Comparison of ENCODE assay signal across 10 cellular contexts in the genomic region with DNA sequence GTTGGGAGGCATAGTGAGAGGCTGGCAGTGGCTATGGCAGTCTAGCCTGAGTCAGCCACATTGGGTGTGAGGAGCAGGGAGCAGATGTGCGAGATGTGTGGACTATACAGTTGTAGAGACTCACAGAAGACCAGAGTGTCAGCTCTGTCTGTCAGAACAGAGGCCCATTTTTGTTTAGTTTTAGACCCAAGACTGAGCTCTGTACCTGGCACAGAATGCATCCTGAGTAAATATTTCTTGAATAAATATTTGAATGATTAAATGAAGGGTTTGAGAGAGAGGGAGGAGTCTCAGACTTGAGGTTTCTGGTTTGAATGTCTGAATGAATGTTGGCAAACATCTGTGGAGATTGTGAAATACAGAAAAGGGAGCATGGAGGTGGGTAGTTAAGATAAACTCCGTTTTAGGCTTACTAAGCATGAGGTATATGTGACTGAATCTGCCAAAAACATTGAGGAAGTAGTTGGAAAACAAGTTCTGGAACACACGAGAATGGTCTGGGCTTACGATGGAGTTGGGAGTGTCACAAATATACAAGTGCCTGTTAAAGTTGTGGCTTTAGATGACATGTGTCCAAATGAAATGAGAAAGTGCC. TPM values are rescaled to one million over a fixed set of nuclear protein-coding genes. Genes with fewer than 3 reads are reported as not detected.
DNase-seq lines count a peak whose midpoint lies in the region; ATAC-seq, FAIRE-seq and TF ChIP-seq lines count a peak whose summit lies in the region.
"Had no signal": no experiment of that assay in that cellular context is flagged by ENCODE, and none has a peak within 500 bp of the region (broad histone marks: within the 10 kb centered on the region; RNA-seq: fewer than 3 reads in every experiment).

No MANE protein-coding gene starts in this region.

- CTCF ChIA-PET in HEK293 (lab: Yijun Ruan, JAX) = interaction anchor here (0.7 kb wide), 1 partner anchor 591 kb away, joined by 3 read pairs; no protein-coding TSS in a partner anchor

- H3K9ac ChIP-seq in liver (ENCODE audit: low read depth in 1 of 2, low read length in 2 of 2) (peak overlapping the region in 1 of 2 donors; percentile 20), kidney (ENCODE audit: low read length in 2 of 2) (no peak overlapping the region)

- peaks cover 22 to 40% of the 10 kb centered on the region in 2 experiments for H3K36me3 ChIP-seq in HEK293 (ENCODE audit: control insufficient read depth in 2 of 2, insufficient read depth in 1 of 2, low read length in 2 of 2)
- H3K36me3 ChIP-seq in liver (ENCODE audit: control insufficient read depth in 4 of 4, insufficient read depth in 3 of 4, low read depth in 1 of 4, low read length in 3 of 4) = peaks cover 0 to 14% (median 6%) of the 10 kb centered on the region in 4 donors
- H3K36me3 ChIP-seq in kidney (ENCODE audit: control insufficient read depth in 1 of 2, insufficient read depth in 2 of 2, low read length in 2 of 2) = peaks cover 4 to 11% of the 10 kb centered on the region in 2 donors

- POLR2A ChIA-PET in HEK293 (lab: Yijun Ruan, JAX) = interaction anchor here (0.8 to 0.9 kb wide), 2 partner anchors 23 to 59 kb away, joined by 3 read pairs; a partner anchor contains a TSS

- H3K27me3 ChIP-seq in liver (ENCODE audit: control insufficient read depth in 4 of 4, insufficient read depth in 4 of 4, low read length in 3 of 4) = no peaks in the 10 kb centered on the region

- intact Hi-C loops in kidney (cut with DNase I) = no loop called here

- WGBS in liver = 19% methylated on average over 4 of the region's 4 CpGs

- no peak for TF ChIP-seq RAD21 in liver (IDR thresholded peaks at IDR 0.05)

- H3K27ac ChIP-seq in 22Rv1 (peak overlapping the region; percentile 88), HEK293 (ENCODE audit: extremely low read depth, low read depth, low read length) (peak overlapping the region; percentile 37; the same call in 1 of the 2 replicates), liver (ENCODE audit: low read depth in 1 of 2, low read length in 2 of 2) (peak overlapping the region; percentile 38 to 65), kidney (ENCODE audit: low read depth in 2 of 2, low read length in 2 of 2) (peak overlapping the region in 1 of 2 donors; percentile 69)
- H3K27ac ChIP-seq: SK-N-MC had no signal

- no peak for FAIRE-seq in kidney (lab: Jason Lieb, UNC)
- FAIRE-seq: endothelial cell of umbilical vein had no signal

- H3K4me1 ChIP-seq in HEK293 (ENCODE audit: control insufficient read depth, insufficient read depth, low read length) (peaks cover 27% of the 10 kb centered on the region), liver (ENCODE audit: control insufficient read depth in 4 of 4, insufficient read depth in 4 of 4, low read length in 3 of 4) (peaks cover 11 to 43% (median 36%) of the 10 kb centered on the region in 4 donors), kidney (ENCODE audit: control insufficient read depth in 1 of 2, insufficient read depth in 1 of 2, low read depth in 1 of 2, low read length in 2 of 2) (peaks cover 8 to 25% of the 10 kb centered on the region in 2 donors)

- H3K4me3 ChIP-seq in HEK293 (ENCODE audit: low read depth, low read length) (no peak overlapping the region), liver (ENCODE audit: low read depth in 1 of 3, low read length in 3 of 3) (no peak overlapping the region), kidney (ENCODE audit: low read length in 2 of 2) (no peak overlapping the region)
- H3K4me3 ChIP-seq: SK-N-MC had no signal

- TF ChIP-seq CTCF in 22Rv1 (IDR thresholded peaks at IDR 0.05) = no peak
- no peak for TF ChIP-seq CTCF in HEK293 (tag by site-specific recombination; IDR thresholded peaks at IDR 0.05)
- no peak for TF ChIP-seq CTCF in liver (IDR thresholded peaks at IDR 0.05; ENCODE audit: low read depth, low read length, missing input control)
- no peak for TF ChIP-seq CTCF in kidney (IDR thresholded peaks at IDR 0.05; ENCODE audit: borderline replicate concordance, extremely low read depth, insufficient read depth)

- DNase-seq in amniotic epithelial cell (ENCODE audit: low read depth) = peak; percentile 95
- no peak for DNase-seq in kidney
- no peak for DNase-seq in SHP77 (lab: John Stamatoyannopoulos, UW)
- DNase-seq in effector CD8-positive, alpha-beta T cell (lab: John Stamatoyannopoulos, UW) = no peak

- no peak for ATAC-seq in HG02852 (IDR thresholded peaks at IDR 0.05; ENCODE audit: unreplicated experiment)

- H3K9me3 ChIP-seq in HEK293 (ENCODE audit: control insufficient read depth, insufficient read depth, low read depth, low read length) (no peaks in the 10 kb centered on the region), liver (ENCODE audit: control insufficient read depth in 4 of 4, low read length in 3 of 4) (no peaks in the 10 kb centered on the region), kidney (ENCODE audit: control insufficient read depth in 1 of 2, low read length in 2 of 2) (no peaks in the 10 kb centered on the region)

TF ChIP-seq in HEK293, 187 proteins besides CTCF, POLR2A, EP300 and RAD21 (continues in another document):
- no peak for TF ChIP-seq ZNF544 (tag by site-specific recombination; IDR thresholded peaks at IDR 0.05)
- TF ChIP-seq ZNF394 (tag by site-specific recombination; IDR thresholded peaks at IDR 0.05; ENCODE audit: borderline replicate concordance) = no peak
- no peak for TF ChIP-seq ZNF707 (tag by site-specific recombination; IDR thresholded peaks at IDR 0.05)
- TF ChIP-seq, protein P1, sequence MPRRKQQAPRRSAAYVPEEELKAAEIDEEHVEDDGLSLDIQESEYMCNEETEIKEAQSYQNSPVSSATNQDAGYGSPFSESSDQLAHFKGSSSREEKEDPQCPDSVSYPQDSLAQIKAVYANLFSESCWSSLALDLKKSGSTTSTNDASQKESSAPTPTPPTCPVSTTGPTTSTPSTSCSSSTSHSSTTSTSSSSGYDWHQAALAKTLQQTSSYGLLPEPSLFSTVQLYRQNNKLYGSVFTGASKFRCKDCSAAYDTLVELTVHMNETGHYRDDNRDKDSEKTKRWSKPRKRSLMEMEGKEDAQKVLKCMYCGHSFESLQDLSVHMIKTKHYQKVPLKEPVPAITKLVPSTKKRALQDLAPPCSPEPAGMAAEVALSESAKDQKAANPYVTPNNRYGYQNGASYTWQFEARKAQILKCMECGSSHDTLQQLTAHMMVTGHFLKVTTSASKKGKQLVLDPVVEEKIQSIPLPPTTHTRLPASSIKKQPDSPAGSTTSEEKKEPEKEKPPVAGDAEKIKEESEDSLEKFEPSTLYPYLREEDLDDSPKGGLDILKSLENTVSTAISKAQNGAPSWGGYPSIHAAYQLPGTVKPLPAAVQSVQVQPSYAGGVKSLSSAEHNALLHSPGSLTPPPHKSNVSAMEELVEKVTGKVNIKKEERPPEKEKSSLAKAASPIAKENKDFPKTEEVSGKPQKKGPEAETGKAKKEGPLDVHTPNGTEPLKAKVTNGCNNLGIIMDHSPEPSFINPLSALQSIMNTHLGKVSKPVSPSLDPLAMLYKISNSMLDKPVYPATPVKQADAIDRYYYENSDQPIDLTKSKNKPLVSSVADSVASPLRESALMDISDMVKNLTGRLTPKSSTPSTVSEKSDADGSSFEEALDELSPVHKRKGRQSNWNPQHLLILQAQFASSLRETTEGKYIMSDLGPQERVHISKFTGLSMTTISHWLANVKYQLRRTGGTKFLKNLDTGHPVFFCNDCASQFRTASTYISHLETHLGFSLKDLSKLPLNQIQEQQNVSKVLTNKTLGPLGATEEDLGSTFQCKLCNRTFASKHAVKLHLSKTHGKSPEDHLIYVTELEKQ (tag by site-specific recombination; IDR thresholded peaks at IDR 0.05; ENCODE audit: borderline replicate concordance) = no peak

TF ChIP-seq in liver, 16 proteins besides CTCF, POLR2A, EP300 and RAD21:
- TF ChIP-seq RXRA (IDR thresholded peaks at IDR 0.05) (no peak), GABPA (IDR thresholded peaks at IDR 0.05 in 1 of 2, conservative IDR thresholded peaks at IDR 0.05 in 1 of 2) (no peak), HNF4G (IDR thresholded peaks at IDR 0.05) (no peak), FOXA2 (IDR thresholded peaks at IDR 0.05) (no peak), YY1 (IDR thresholded peaks at IDR 0.05) (peak; percentile 32), EGR1 (IDR thresholded peaks at IDR 0.05; ENCODE audit: low read depth in 2 of 2) (no peak), NR2F2 (IDR thresholded peaks at IDR 0.05) (no peak)
- TF ChIP-seq, protein P2, sequence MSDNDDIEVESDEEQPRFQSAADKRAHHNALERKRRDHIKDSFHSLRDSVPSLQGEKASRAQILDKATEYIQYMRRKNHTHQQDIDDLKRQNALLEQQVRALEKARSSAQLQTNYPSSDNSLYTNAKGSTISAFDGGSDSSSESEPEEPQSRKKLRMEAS (IDR thresholded peaks at IDR 0.05) = no peak

RNA-seq across cellular contexts. Expression of a gene that starts 3.6 kb away (rescaled TPM):
- total RNA-seq in liver (10 to 100 TPM; 14.6 to 16.0 TPM), kidney (65.2 TPM)
- polyA plus RNA-seq in liver (10 to 100 TPM; 10.1 to 10.6 TPM), kidney (ENCODE audit: insufficient read depth, low read depth, low replicate concordance) (13.3 TPM)

RNA-seq across cellular contexts. Expression of a gene that starts 23.5 kb away (rescaled TPM):
- total RNA-seq in liver (10 to 100 TPM; 19.3 to 23.2 TPM), kidney (45.3 TPM)
- polyA plus RNA-seq in liver (10 to 100 TPM in 1 of 2 donors, 1 to 10 TPM in 1; 6.1 to 15.2 TPM), kidney (ENCODE audit: insufficient read depth, low read depth, low replicate concordance) (21.3 TPM)
